8 cellular contexts compared by ENCODE assay signal in genomic region chr19:1651548-1652394, GRCh38. TPM values are rescaled to one million over a fixed set of nuclear protein-coding genes. Genes with fewer than 3 reads are reported as not detected.
DNase-seq lines count a peak whose midpoint lies in the region; ATAC-seq and TF ChIP-seq lines count a peak whose summit lies in the region.

No MANE protein-coding gene starts in this region.

- H3K4me3 ChIP-seq in GM12875 (ENCODE audit: low read depth, low read length) (peak overlapping the region; percentile 93), parathyroid adenoma (ENCODE audit: low read depth, low read length) (peak overlapping the region; percentile 45)

- H3K9me3 Mint-ChIP-seq in activated T-helper 2 cell treated with anti-CD3 and anti-CD28 coated beads, Interferon-gamma antibody, Interleukin-2, Interleukin-4, amounts not matched to agents 10 μg/mL and 5 μg/mL and 100 μg/mL, durations not matched to agents 14 hours and 24 hours and 36 hours: no peaks in the 10 kb centered on the region

- DNase-seq in NAMALWA (ENCODE audit: low spot score): peak; percentile 40
- DNase-seq in activated T-helper 2 cell treated with anti-CD3 and anti-CD28 coated beads, Interferon-gamma antibody, Interleukin-2, Interleukin-4, amounts not matched to agents 10 μg/mL and 5 μg/mL and 100 μg/mL, durations not matched to agents 14 hours and 24 hours and 36 hours (ENCODE audit: low spot score): peak; percentile 38
- DNase-seq in foreskin keratinocyte: peak in 1 of 2 donors; percentile 6
- DNase-seq in NCI-H128 (lab: John Stamatoyannopoulos, UW; ENCODE audit: unreplicated experiment): no peak
- no peak for DNase-seq in Ammon's horn (ENCODE audit: low spot score)

- H3K36me3 ChIP-seq in parathyroid adenoma (ENCODE audit: control insufficient read depth, insufficient read depth, low read length): no peaks in the 10 kb centered on the region

- peaks cover 16% of the 10 kb centered on the region for H3K4me1 Mint-ChIP-seq in activated T-helper 2 cell treated with anti-CD3 and anti-CD28 coated beads, Interferon-gamma antibody, Interleukin-2, Interleukin-4, amounts not matched to agents 10 μg/mL and 5 μg/mL and 100 μg/mL, durations not matched to agents 14 hours and 24 hours and 36 hours (ENCODE audit: low read depth)

- ATAC-seq in foreskin keratinocyte (no peak), GM21737 (IDR thresholded peaks at IDR 0.05; ENCODE audit: unreplicated experiment) (no peak)

- no peaks in the 10 kb centered on the region for H3K27me3 Mint-ChIP-seq in activated T-helper 2 cell treated with anti-CD3 and anti-CD28 coated beads, Interferon-gamma antibody, Interleukin-2, Interleukin-4, amounts not matched to agents 10 μg/mL and 5 μg/mL and 100 μg/mL, durations not matched to agents 14 hours and 24 hours and 36 hours (ENCODE audit: low read depth)

- H3K36me3 Mint-ChIP-seq in activated T-helper 2 cell treated with anti-CD3 and anti-CD28 coated beads, Interferon-gamma antibody, Interleukin-2, Interleukin-4, amounts not matched to agents 10 μg/mL and 5 μg/mL and 100 μg/mL, durations not matched to agents 14 hours and 24 hours and 36 hours (ENCODE audit: low read depth): peaks cover 17% of the 10 kb centered on the region

- peak overlapping the region; percentile 63 for H2AFZ ChIP-seq in parathyroid adenoma

- no peak overlapping the region for H3K9ac ChIP-seq in parathyroid adenoma

- intact Hi-C loops in activated T-helper 2 cell treated with anti-CD3 and anti-CD28 coated beads, Interferon-gamma antibody, Interleukin-2, Interleukin-4, amounts not matched to agents 10 μg/mL and 5 μg/mL and 100 μg/mL, durations not matched to agents 14 hours and 24 hours and 36 hours (cut with micrococcal nuclease): loop anchor here (1.0 to 5.0 kb wide), 2 partner anchors 46 to 59 kb away; partner anchors contain the start of genes MBD3 and UQCR11

- peak overlapping the region; percentile 64 for H3K4me2 ChIP-seq in parathyroid adenoma (ENCODE audit: low read length)

- H3K27ac ChIP-seq in foreskin keratinocyte: peak overlapping the region; percentile 66
- no peak overlapping the region for H3K27ac ChIP-seq in parathyroid adenoma

- H3K27me3 ChIP-seq in foreskin keratinocyte (no peaks in the 10 kb centered on the region), parathyroid adenoma (ENCODE audit: control insufficient read depth, insufficient read depth, low read length) (no peaks in the 10 kb centered on the region)

- no peaks in the 10 kb centered on the region for H3K79me2 ChIP-seq in parathyroid adenoma

- H3K4me3 Mint-ChIP-seq in activated T-helper 2 cell treated with anti-CD3 and anti-CD28 coated beads, Interferon-gamma antibody, Interleukin-2, Interleukin-4, amounts not matched to agents 10 μg/mL and 5 μg/mL and 100 μg/mL, durations not matched to agents 14 hours and 24 hours and 36 hours (ENCODE audit: low read depth): peak overlapping the region; percentile 91

- H3K9me3 ChIP-seq in parathyroid adenoma (ENCODE audit: control insufficient read depth, low read length): no peaks in the 10 kb centered on the region

- peak overlapping the region; percentile 89 for H3K27ac Mint-ChIP-seq in activated T-helper 2 cell treated with anti-CD3 and anti-CD28 coated beads, Interferon-gamma antibody, Interleukin-2, Interleukin-4, amounts not matched to agents 10 μg/mL and 5 μg/mL and 100 μg/mL, durations not matched to agents 14 hours and 24 hours and 36 hours

- peaks cover 4% of the 10 kb centered on the region for H3K4me1 ChIP-seq in foreskin keratinocyte
- peaks cover 3% of the 10 kb centered on the region for H3K4me1 ChIP-seq in parathyroid adenoma

- TF ChIP-seq CTCF in GM12875 (IDR thresholded peaks at IDR 0.05; ENCODE audit: borderline replicate concordance, insufficient read depth, low read depth, low read length) (no peak), foreskin keratinocyte (conservative IDR thresholded peaks at IDR 0.05) (peak; percentile 17), parathyroid adenoma (IDR thresholded peaks at IDR 0.05) (no peak)

RNA-seq across cellular contexts. Expression of gene TCF3, which starts 0.6 kb away (rescaled TPM):
- total RNA-seq in activated T-helper 2 cell treated with anti-CD3 and anti-CD28 coated beads, Interferon-gamma antibody, Interleukin-2, Interleukin-4, amounts not matched to agents 10 μg/mL and 5 μg/mL and 100 μg/mL, durations not matched to agents 14 hours and 24 hours and 36 hours: 153 and 173 TPM in 2 replicates
- total RNA-seq in foreskin keratinocyte: 95.1 and 105 TPM in 2 replicates
- 87.1 and 89.7 TPM in 2 replicates for polyA plus RNA-seq in foreskin keratinocyte

RNA-seq across cellular contexts. Expression of gene UQCR11, which starts 46.5 kb away (rescaled TPM):
- 163 and 184 TPM in 2 replicates for total RNA-seq in activated T-helper 2 cell treated with anti-CD3 and anti-CD28 coated beads, Interferon-gamma antibody, Interleukin-2, Interleukin-4, amounts not matched to agents 10 μg/mL and 5 μg/mL and 100 μg/mL, durations not matched to agents 14 hours and 24 hours and 36 hours
- total RNA-seq in foreskin keratinocyte: 87.3 and 109 TPM in 2 replicates
- polyA plus RNA-seq in foreskin keratinocyte: 345 and 361 TPM in 2 replicates

RNA-seq across cellular contexts. Expression of gene MBD3, which starts 59.1 kb away (rescaled TPM):
- 123 and 125 TPM in 2 replicates for total RNA-seq in activated T-helper 2 cell treated with anti-CD3 and anti-CD28 coated beads, Interferon-gamma antibody, Interleukin-2, Interleukin-4, amounts not matched to agents 10 μg/mL and 5 μg/mL and 100 μg/mL, durations not matched to agents 14 hours and 24 hours and 36 hours
- 77.1 and 86.3 TPM in 2 replicates for total RNA-seq in foreskin keratinocyte
- 80.5 and 85.0 TPM in 2 replicates for polyA plus RNA-seq in foreskin keratinocyte

Comparison
In these comparisons a context has a peak if more than half of its experiments do, and no peak if none do; other contexts are left out.
1. DNase-seq: peak in NAMALWA (single experiment) and activated T-helper 2 cell treated with anti-CD3 and anti-CD28 coated beads, Interferon-gamma antibody, Interleukin-2, Interleukin-4, amounts not matched to agents 10 μg/mL and 5 μg/mL and 100 μg/mL, durations not matched to agents 14 hours and 24 hours and 36 hours (single experiment); none in NCI-H128 (single experiment) and Ammon's horn (single experiment).